In the genomic region with DNA sequence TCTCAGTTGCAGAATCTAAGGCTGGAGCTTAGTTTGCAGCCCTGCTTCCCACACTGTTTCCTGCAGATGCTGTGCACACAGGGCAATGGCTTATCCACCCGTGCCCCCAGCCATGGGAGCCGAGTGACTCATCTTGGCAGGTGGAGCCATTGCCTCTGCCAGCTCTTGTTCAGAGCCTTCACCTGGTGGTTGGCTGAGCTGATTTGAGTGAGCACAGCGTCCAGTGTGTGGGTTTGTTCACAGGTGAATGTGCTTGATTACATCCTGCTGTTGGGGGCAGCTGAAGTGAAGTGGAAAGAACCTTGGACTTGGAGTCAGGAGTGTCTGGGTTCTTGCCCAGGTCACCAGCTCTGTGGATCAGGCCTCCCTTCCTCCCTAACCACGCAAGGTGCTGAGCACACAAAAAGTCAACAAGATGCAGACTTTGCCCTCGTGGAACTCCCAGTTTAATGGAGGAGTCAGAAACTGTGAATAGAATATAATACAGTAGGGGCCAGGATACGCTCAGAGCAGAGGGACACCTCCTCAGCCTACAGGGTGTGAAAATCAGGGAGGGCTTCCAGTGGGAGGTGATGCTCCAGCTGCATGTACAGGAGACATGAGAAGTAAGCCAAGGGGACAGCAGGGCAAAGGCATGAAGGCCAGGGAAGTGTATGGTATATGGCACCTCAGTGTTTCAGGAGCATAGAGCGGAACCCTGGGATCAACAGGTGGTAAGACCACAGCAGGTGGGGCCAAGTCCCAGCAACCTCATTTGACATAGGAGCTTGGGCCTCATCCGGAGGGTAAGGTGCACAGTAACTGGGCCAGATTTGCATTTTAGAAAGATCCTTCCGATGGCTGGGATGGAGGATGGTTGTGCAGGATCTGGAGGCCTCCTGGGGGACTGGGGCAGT, we compare ENCODE assay signal across 10 cellular contexts. TPM values are rescaled to one million over a fixed set of nuclear protein-coding genes. Genes with fewer than 3 reads are reported as not detected.
DNase-seq lines count a peak whose midpoint lies in the region; ATAC-seq and TF ChIP-seq lines count a peak whose summit lies in the region.
"Had no signal": no experiment of that assay in that cellular context is flagged by ENCODE, and none has a peak within 500 bp of the region (broad histone marks: within the 10 kb centered on the region; RNA-seq: fewer than 3 reads in every experiment).

No MANE protein-coding gene starts in this region.

- H3K4me3 Mint-ChIP-seq in HFFc6: no peak overlapping the region
- H3K4me3 Mint-ChIP-seq: activated B cell treated with CpG ODN at 0.5 μM for 24 hours had no signal

- peaks cover 1% of the 10 kb centered on the region for H3K27me3 Mint-ChIP-seq in HFFc6 (ENCODE audit: insufficient read depth)
- H3K27me3 Mint-ChIP-seq: activated B cell treated with CpG ODN at 0.5 μM for 24 hours had no signal

- H3K9me3 Mint-ChIP-seq in HFFc6: no peaks in the 10 kb centered on the region
- H3K9me3 Mint-ChIP-seq: activated B cell treated with CpG ODN at 0.5 μM for 24 hours had no signal

- no peak for TF ChIP-seq CTCF in HFFc6 (IDR thresholded peaks at IDR 0.05)

- peaks cover 20% of the 10 kb centered on the region for H3K36me3 Mint-ChIP-seq in HFFc6 (ENCODE audit: low read depth)

- peaks cover 61% of the 10 kb centered on the region for H3K4me1 Mint-ChIP-seq in HFFc6 (ENCODE audit: low read depth)

- DNase-seq in HFFc6: no peak
- peak; percentile 75 for DNase-seq in left ventricle myocardium superior
- peak; percentile 90 for DNase-seq in renal cortical epithelial cell (ENCODE audit: low read depth)
- DNase-seq in stimulated activated naive CD4-positive, alpha-beta T cell treated with Interleukin-2 at 50 U/mL for 16 hours (lab: John Stamatoyannopoulos, UW): no peak
- DNase-seq in activated gamma-delta T cell (lab: John Stamatoyannopoulos, UW): no peak
- no peak for DNase-seq in NCI-H187 (lab: John Stamatoyannopoulos, UW)
- DNase-seq in stimulated activated CD4-positive, alpha-beta T cell treated with anti-CD3 and anti-CD28 coated beads, Interleukin-4, amount 100 ng/mL, for 1 hour: no peak
- DNase-seq: activated B cell treated with CpG ODN at 0.5 μM for 24 hours, MM.1S had no signal

- peak overlapping the region; percentile 96 for H3K27ac Mint-ChIP-seq in HFFc6
- H3K27ac Mint-ChIP-seq: activated B cell treated with CpG ODN at 0.5 μM for 24 hours had no signal

- intact Hi-C loops in left ventricle myocardium superior (cut with micrococcal nuclease): no loop called here

- peak; percentile 61 for ATAC-seq in left ventricle myocardium superior

- peak overlapping the region; percentile 16 for H3K27ac ChIP-seq in angular gyrus (ENCODE audit: low read depth, low read length)

RNA-seq across cellular contexts. Expression of a gene that starts 22.8 kb away (rescaled TPM):
- 10 to 100 TPM; 48.0 to 67.8 (median 61.8) TPM for total RNA-seq in HFFc6 (2021; fragmentation: NEBNext Ultra II Directional; extraction: Animal tissue kit (Norgen Biotek cat#: 25700))
- total RNA-seq in left ventricle myocardium superior (24.7 TPM), renal cortical epithelial cell (27.0 and 36.5 TPM in 2 replicates)

Comparison
In these comparisons a context has a peak if more than half of its experiments do, and no peak if none do; other contexts are left out.
1. DNase-seq: peak in left ventricle myocardium superior (single experiment) and renal cortical epithelial cell (single experiment); none in HFFc6 (single experiment), stimulated activated naive CD4-positive, alpha-beta T cell treated with Interleukin-2 at 50 U/mL for 16 hours (single experiment), activated gamma-delta T cell (single experiment), NCI-H187 (0 of 2) and stimulated activated CD4-positive, alpha-beta T cell treated with anti-CD3 and anti-CD28 coated beads, Interleukin-4, amount 100 ng/mL, for 1 hour (single experiment).